ENCODE assay signal across 8 cellular contexts in the genomic region with DNA sequence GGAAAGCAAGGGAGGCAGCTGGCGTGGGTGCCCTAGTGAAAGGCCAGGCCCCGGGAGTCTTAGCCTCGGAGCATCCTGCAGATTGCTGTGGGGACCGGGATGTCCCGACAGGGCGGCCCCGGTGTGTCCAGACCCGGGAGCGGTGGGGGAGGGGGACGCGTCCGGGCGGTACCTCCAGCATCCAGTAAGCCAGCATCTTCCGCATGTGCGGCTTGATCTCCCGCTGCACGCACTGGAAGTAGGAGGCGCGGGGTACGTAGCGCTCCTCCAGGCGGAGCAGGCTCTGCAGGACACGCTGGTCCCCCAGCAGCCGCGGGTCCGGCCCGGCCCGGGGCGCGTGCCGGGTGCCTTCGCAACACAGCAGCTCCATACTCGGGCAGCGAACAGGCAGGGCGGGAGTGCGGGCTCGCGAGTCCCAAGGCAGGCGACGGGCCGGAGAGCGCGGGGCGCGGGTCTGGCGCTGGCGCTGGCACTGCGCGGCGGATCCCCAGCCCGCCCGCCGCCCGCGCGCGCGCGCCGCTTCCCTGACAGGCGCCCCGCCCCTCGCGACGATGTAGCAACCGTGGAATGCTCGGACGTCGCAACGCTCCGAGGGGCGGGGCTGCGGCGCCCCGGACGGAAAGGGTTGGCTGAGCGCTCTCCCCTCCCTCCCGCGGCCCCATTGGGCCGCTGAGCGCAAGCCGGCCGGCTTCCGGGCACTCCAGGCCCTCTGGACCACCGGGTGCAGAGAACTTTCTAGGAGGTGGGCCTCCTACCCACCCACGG. TPM values are rescaled to one million over a fixed set of nuclear protein-coding genes. Genes with fewer than 3 reads are reported as not detected.
DNase-seq lines count a peak whose midpoint lies in the region; ATAC-seq, FAIRE-seq and TF ChIP-seq lines count a peak whose summit lies in the region.

A gene (minus strand): TSS at position 529 of the 765 bp plus-strand sequence. CDS start 159 bp downstream, at position 370.

- ATAC-seq in GM18519 (IDR thresholded peaks at IDR 0.05; ENCODE audit: low FRiP score, unreplicated experiment) = peak; percentile 80
- ATAC-seq in HG03045 (IDR thresholded peaks at IDR 0.05; ENCODE audit: unreplicated experiment) = peak; percentile 88

- H3K9me3 ChIP-seq in iPS-20b (ENCODE audit: insufficient read depth, low read depth, low read length) (no peaks in the 10 kb centered on the region), small intestine (ENCODE audit: control insufficient read depth, low read depth) (no peaks in the 10 kb centered on the region)

- H3K27me3 ChIP-seq in brain microvascular endothelial cell (replicated peaks) (no peaks in the 10 kb centered on the region), iPS-20b (ENCODE audit: insufficient read depth, low read length) (peaks cover 13% of the 10 kb centered on the region; the same call in 1 of the 2 replicates), small intestine (ENCODE audit: control insufficient read depth in 2 of 2, insufficient read depth in 2 of 2, low read length in 2 of 2) (no peaks in the 10 kb centered on the region)

- WGBS in small intestine, 3 donors = 0 to 1% (median 0%) methylated on average over 68 to 86 of the region's 86 CpGs

- TF ChIP-seq CTCF in brain microvascular endothelial cell (IDR thresholded peaks at IDR 0.05; ENCODE audit: low read depth, low read length, missing control alignments) = peak; percentile 1

- H3K27ac ChIP-seq in brain microvascular endothelial cell = peak within 1 kb of the TSS; percentile 53
- H3K27ac ChIP-seq in iPS-20b (ENCODE audit: low read length) = no peak within 1 kb of the TSS
- H3K27ac ChIP-seq in small intestine (ENCODE audit: low read depth in 1 of 2, low read length in 1 of 2) = peak within 1 kb of the TSS; percentile 81 to 90

- in situ Hi-C loops in brain microvascular endothelial cell (cut with HindIII; ENCODE audit: low pct_ligation_motif_present, low sequenced_read_pairs) = no loop called here

- H3K36me3 ChIP-seq in brain microvascular endothelial cell (replicated peaks) = peaks cover 11% of the 10 kb centered on the region
- peaks cover 7% of the 10 kb centered on the region; the same call in 1 of the 2 replicates for H3K36me3 ChIP-seq in iPS-20b (ENCODE audit: insufficient read depth, low read depth, low read length)
- peaks cover 0 to 2% of the 10 kb centered on the region in 2 donors for H3K36me3 ChIP-seq in small intestine (ENCODE audit: control insufficient read depth in 2 of 2, insufficient read depth in 2 of 2, low read length in 2 of 2)

- no peak for FAIRE-seq in small intestine (lab: Jason Lieb, UNC)

- DNase-seq in 8988T = peak; percentile 69
- DNase-seq in NCI-H2107 treated with DMSO at 0.1 percent for 48 hours (lab: John Stamatoyannopoulos, UW; ENCODE audit: unreplicated experiment) = peak; percentile 29
- peak; percentile 95 for DNase-seq in UCSD-AML1 (lab: John Stamatoyannopoulos, UW; ENCODE audit: unreplicated experiment)
- DNase-seq in brain microvascular endothelial cell = peak; percentile 84
- peak; percentile 92 for DNase-seq in small intestine

- peak within 1 kb of the TSS; percentile 75 for H3K4me3 ChIP-seq in brain microvascular endothelial cell (ENCODE audit: low read depth, low read length)
- H3K4me3 ChIP-seq in iPS-20b (ENCODE audit: low read length) = peak within 1 kb of the TSS; percentile 85
- H3K4me3 ChIP-seq in small intestine (ENCODE audit: low read depth in 1 of 2, low read length in 2 of 2) = peak within 1 kb of the TSS; percentile 66 to 76

- H3K9ac ChIP-seq in iPS-20b (ENCODE audit: low read depth, low read length) = peak within 1 kb of the TSS; percentile 73; the same call in 1 of the 2 replicates

- H3K4me1 ChIP-seq in iPS-20b (ENCODE audit: insufficient read depth, low read length) (peaks cover 23% of the 10 kb centered on the region), small intestine (ENCODE audit: control insufficient read depth in 2 of 2, insufficient read depth in 1 of 2, low read depth in 1 of 2, low read length in 1 of 2) (peaks cover 7 to 27% of the 10 kb centered on the region in 2 donors)

RNA-seq across cellular contexts. Expression of the gene that starts here (rescaled TPM):
- 10 to 100 TPM; 34.0 to 83.0 (median 60.3) TPM for polyA plus RNA-seq in small intestine

Comparison
In these comparisons a context has a peak if more than half of its experiments do, and no peak if none do; other contexts are left out.
1. DNase-seq: peak in every context shown above with its lines; median percentile 95 in UCSD-AML1; 92 in small intestine; 84 in brain microvascular endothelial cell; 69 in 8988T; 29 in NCI-H2107 treated with DMSO at 0.1 percent for 48 hours.